ENCODE assay signal across 11 cellular contexts in genomic region chrX:72569786-72570185, GRCh38. TPM values are rescaled to one million over a fixed set of nuclear protein-coding genes. Genes with fewer than 3 reads are reported as not detected.
DNase-seq lines count a peak whose midpoint lies in the region; ATAC-seq and TF ChIP-seq lines count a peak whose summit lies in the region.
"Had no signal": no experiment of that assay in that cellular context is flagged by ENCODE, and none has a peak within 500 bp of the region (broad histone marks: within the 10 kb centered on the region; RNA-seq: fewer than 3 reads in every experiment).

No MANE protein-coding gene starts in this region.

- H3K27ac Mint-ChIP-seq in activated CD4-positive, alpha-beta T cell treated with anti-CD3 and anti-CD28 coated beads, Interleukin-2, amount 10 ng/mL, durations not matched to agents 24 days and 14 days, result no peak overlapping the region
- H3K27ac Mint-ChIP-seq: natural killer cell treated with Interleukin-12 subunit alpha and Interleukin-12 subunit beta and Interleukin-15 and Interleukin-18, amount 100 ng/mL, for 72 hours had no signal

- TF ChIP-seq CTCF in adrenal gland (IDR thresholded peaks at IDR 0.05), result no peak

- peaks cover 7% of the 10 kb centered on the region for H3K27me3 ChIP-seq in adrenal gland

- DNase-seq in activated CD4-positive, alpha-beta T cell treated with anti-CD3 and anti-CD28 coated beads for 48 hours, result peak; percentile 28
- DNase-seq in activated CD4-positive, alpha-beta T cell treated with anti-CD3 and anti-CD28 coated beads, Interleukin-2, amount 10 ng/mL, durations not matched to agents 24 days and 14 days, result no peak
- DNase-seq in HT-29 (ENCODE audit: low spot score), result peak; percentile 6
- peak in 4 of 7 donors; percentile 29 to 48 (median 34) for DNase-seq in adrenal gland
- peak; percentile 92 for DNase-seq in iris pigment epithelial cell (ENCODE audit: low read depth)
- no peak for DNase-seq in HuH-7 (ENCODE audit: low spot score)
- DNase-seq in retina, result no peak
- DNase-seq: cerebellar nuclear complex, kidney glomerular epithelial cell had no signal

- no peak overlapping the region for H3K4me3 Mint-ChIP-seq in activated CD4-positive, alpha-beta T cell treated with anti-CD3 and anti-CD28 coated beads, Interleukin-2, amount 10 ng/mL, durations not matched to agents 24 days and 14 days
- H3K4me3 Mint-ChIP-seq: natural killer cell treated with Interleukin-12 subunit alpha and Interleukin-12 subunit beta and Interleukin-15 and Interleukin-18, amount 100 ng/mL, for 72 hours had no signal

- peaks cover 25% of the 10 kb centered on the region for H3K36me3 Mint-ChIP-seq in activated CD4-positive, alpha-beta T cell treated with anti-CD3 and anti-CD28 coated beads, Interleukin-2, amount 10 ng/mL, durations not matched to agents 24 days and 14 days (ENCODE audit: low read depth)

- ATAC-seq in GM18873 (IDR thresholded peaks at IDR 0.05; ENCODE audit: low FRiP score, unreplicated experiment), result no peak
- ATAC-seq: natural killer cell treated with Interleukin-12 subunit alpha and Interleukin-12 subunit beta and Interleukin-15 and Interleukin-18, amount 100 ng/mL, for 72 hours had no signal

- TF ChIP-seq POLR2A in adrenal gland (IDR thresholded peaks at IDR 0.05), result no peak

- H3K27ac ChIP-seq in adrenal gland, result peak overlapping the region in 2 of 5 donors; percentile 38 to 57

- no peaks in the 10 kb centered on the region for H3K4me1 ChIP-seq in adrenal gland (replicated peaks in 1 of 2)

- no peaks in the 10 kb centered on the region for H3K9me3 Mint-ChIP-seq in activated CD4-positive, alpha-beta T cell treated with anti-CD3 and anti-CD28 coated beads, Interleukin-2, amount 10 ng/mL, durations not matched to agents 24 days and 14 days
- H3K9me3 Mint-ChIP-seq: natural killer cell treated with Interleukin-12 subunit alpha and Interleukin-12 subunit beta and Interleukin-15 and Interleukin-18, amount 100 ng/mL, for 72 hours had no signal

- no peak overlapping the region for H3K4me3 ChIP-seq in adrenal gland

- H3K27me3 Mint-ChIP-seq in activated CD4-positive, alpha-beta T cell treated with anti-CD3 and anti-CD28 coated beads, Interleukin-2, amount 10 ng/mL, durations not matched to agents 24 days and 14 days, result no peaks in the 10 kb centered on the region

- peaks cover 5% of the 10 kb centered on the region for H3K4me1 Mint-ChIP-seq in activated CD4-positive, alpha-beta T cell treated with anti-CD3 and anti-CD28 coated beads, Interleukin-2, amount 10 ng/mL, durations not matched to agents 24 days and 14 days

- intact Hi-C loops in activated CD4-positive, alpha-beta T cell treated with anti-CD3 and anti-CD28 coated beads, Interleukin-2, amount 10 ng/mL, durations not matched to agents 24 days and 14 days (cut with micrococcal nuclease), result no loop called here
- intact Hi-C loops in adrenal gland (cut with DNase I), result no loop called here

- H3K36me3 ChIP-seq in adrenal gland (replicated peaks in 1 of 2), result peaks cover 0 to 34% of the 10 kb centered on the region in 2 donors

- H3K9me3 ChIP-seq in adrenal gland (replicated peaks in 1 of 3), result no peaks in the 10 kb centered on the region

- WGBS in adrenal gland, 4 donors, result 39 to 68% (median 56%) methylated on average over 2 of the region's 2 CpGs

RNA-seq across cellular contexts. Expression of gene HDAC8, which starts 2.9 kb away (rescaled TPM):
- 29.2 and 29.9 TPM in 2 replicates for total RNA-seq in activated CD4-positive, alpha-beta T cell treated with anti-CD3 and anti-CD28 coated beads, Interleukin-2, amount 10 ng/mL, durations not matched to agents 24 days and 14 days
- total RNA-seq in HT-29 (2014; rRNA removed; shearing (Covaris generic)), result 19.7 and 20.8 TPM in 2 replicates
- 10 to 100 TPM; 32.1 to 62.8 (median 44.5) TPM for total RNA-seq in adrenal gland
- 100 to 1,000 TPM in 2 of 3 donors, 10 to 100 TPM in 1; 59.3 to 232 (median 111) TPM for polyA plus RNA-seq in adrenal gland

Comparison
In these comparisons a context has a peak if more than half of its experiments do, and no peak if none do; other contexts are left out.
1. DNase-seq: peak in activated CD4-positive, alpha-beta T cell treated with anti-CD3 and anti-CD28 coated beads for 48 hours (single experiment), HT-29 (single experiment), adrenal gland (4 of 7) and iris pigment epithelial cell (single experiment); none in activated CD4-positive, alpha-beta T cell treated with anti-CD3 and anti-CD28 coated beads, Interleukin-2, amount 10 ng/mL, durations not matched to agents 24 days and 14 days (single experiment), HuH-7 (single experiment) and retina (single experiment).